In genomic region chr5:24167791-24168190, GRCh38 we compare ENCODE assay signal across 20 cellular contexts.
"Had no signal": no experiment of that assay in that cellular context is flagged by ENCODE, and none has a peak within 500 bp of the region (broad histone marks: within the 10 kb centered on the region; RNA-seq: fewer than 3 reads in every experiment).

No MANE protein-coding gene starts in this region.

- H2AFZ ChIP-seq: neural progenitor cell had no signal

- H3K4me1 ChIP-seq: gastrocnemius medialis, neural progenitor cell, prostate gland, tibial artery had no signal

- H3K9me3 ChIP-seq: gastrocnemius medialis, prostate gland, tibial artery had no signal

- H3K36me3 ChIP-seq: gastrocnemius medialis, neural progenitor cell, prostate gland, tibial artery had no signal

- H3K9ac ChIP-seq: neural progenitor cell had no signal

- H3K27me3 ChIP-seq: gastrocnemius medialis, neural progenitor cell, tibial artery had no signal

- DNase-seq: activated CD4-positive, alpha-beta T cell treated with anti-CD3 and anti-CD28 coated beads, Interleukin-2, amount 50 U/mL, for 1 hour; activated CD4-positive, CD25-positive, alpha-beta regulatory T cell treated with anti-CD3 and anti-CD28 coated beads, Interleukin-2, amount 50 U/mL, for 72 hours; activated CD8-positive, alpha-beta memory T cell treated with anti-CD3 and anti-CD28 coated beads, Interleukin-2, amount 50 U/mL, for 4 hours; activated gamma-delta T cell; amniotic stem cell; effector memory CD8-positive, alpha-beta T cell; gastrocnemius medialis; head of caudate nucleus; mesendoderm; naive thymus-derived CD4-positive, alpha-beta T cell; right cardiac atrium; stimulated activated CD4-positive, alpha-beta T cell treated with anti-CD3 and anti-CD28 coated beads, Interleukin-2, amount 100 ng/mL, for 24 hours; stimulated activated naive CD8-positive, alpha-beta T cell treated with anti-CD3 and anti-CD28 coated beads, Interleukin-15, Interleukin-2, amounts not matched to agents 100 U/mL and 50 U/mL, for 24 hours; substantia nigra; T-helper 2 cell; tibial artery had no signal

- H3K4me3 ChIP-seq: gastrocnemius medialis, neural progenitor cell, prostate gland, tibial artery had no signal

- H3K27ac ChIP-seq: epithelial cell of prostate, gastrocnemius medialis, neural progenitor cell, prostate gland, tibial artery, VCaP had no signal

- H3K4me2 ChIP-seq: neural progenitor cell had no signal
